Comparison of ENCODE assay signal across 19 cellular contexts in genomic region chr3:197496746-197497125, GRCh38.
"Had no signal": no experiment of that assay in that cellular context is flagged by ENCODE, and none has a peak within 500 bp of the region (broad histone marks: within the 10 kb centered on the region; RNA-seq: fewer than 3 reads in every experiment).

No MANE protein-coding gene starts in this region.

- H3K27me3 ChIP-seq: breast epithelium, heart left ventricle, ovary, sigmoid colon, testis had no signal

- H3K27me3 Mint-ChIP-seq: stimulated activated naive CD8-positive, alpha-beta T cell treated with anti-CD3 and anti-CD28 coated beads, Interleukin-15, Interleukin-2, amounts not matched to agents 100 ng/mL and 50 ng/mL, for 24 hours had no signal

- H3K4me1 ChIP-seq: breast epithelium, esophagus muscularis mucosa, sigmoid colon, testis had no signal

- H3K27ac Mint-ChIP-seq: activated CD8-positive, alpha-beta memory T cell treated with anti-CD3 and anti-CD28 coated beads, Interleukin-2, amount 10 ng/mL, durations not matched to agents 7 days and 5 days; activated naive CD8-positive, alpha-beta T cell treated with anti-CD3 and anti-CD28 coated beads for 36 hours; naive thymus-derived CD4-positive, alpha-beta T cell; stimulated activated naive CD8-positive, alpha-beta T cell treated with anti-CD3 and anti-CD28 coated beads, Interleukin-15, Interleukin-2, amounts not matched to agents 100 ng/mL and 50 ng/mL, for 24 hours had no signal

- H3K4me1 Mint-ChIP-seq: activated CD8-positive, alpha-beta memory T cell treated with anti-CD3 and anti-CD28 coated beads, Interleukin-2, amount 10 ng/mL, durations not matched to agents 7 days and 5 days; activated naive CD8-positive, alpha-beta T cell treated with anti-CD3 and anti-CD28 coated beads for 36 hours; naive thymus-derived CD4-positive, alpha-beta T cell had no signal

- H3K36me3 Mint-ChIP-seq: activated naive CD8-positive, alpha-beta T cell treated with anti-CD3 and anti-CD28 coated beads for 36 hours; naive thymus-derived CD4-positive, alpha-beta T cell had no signal

- ATAC-seq: activated CD8-positive, alpha-beta memory T cell treated with anti-CD3 and anti-CD28 coated beads, Interleukin-2, amount 10 ng/mL, durations not matched to agents 7 days and 5 days; activated T-cell treated with anti-CD3 and anti-CD28 coated beads, Interleukin-2, amount 50 U/mL, for 4 hours; left colon; naive thymus-derived CD4-positive, alpha-beta T cell had no signal

- H3K27ac ChIP-seq: breast epithelium, esophagus muscularis mucosa, ovary, sigmoid colon, testis had no signal

- H3K4me3 Mint-ChIP-seq: activated CD8-positive, alpha-beta memory T cell treated with anti-CD3 and anti-CD28 coated beads, Interleukin-2, amount 10 ng/mL, durations not matched to agents 7 days and 5 days; activated naive CD8-positive, alpha-beta T cell treated with anti-CD3 and anti-CD28 coated beads for 36 hours; activated T-cell treated with anti-CD3 and anti-CD28 coated beads, Interleukin-2, amount 50 U/mL, for 4 hours; naive thymus-derived CD4-positive, alpha-beta T cell; stimulated activated naive CD8-positive, alpha-beta T cell treated with anti-CD3 and anti-CD28 coated beads, Interleukin-15, Interleukin-2, amounts not matched to agents 100 ng/mL and 50 ng/mL, for 24 hours had no signal

- H3K36me3 ChIP-seq: breast epithelium, esophagus muscularis mucosa, heart left ventricle, ovary, sigmoid colon had no signal

- H3K9me3 ChIP-seq: breast epithelium, ovary, sigmoid colon, testis had no signal

- H3K4me3 ChIP-seq: breast epithelium, esophagus muscularis mucosa, heart left ventricle, lung, ovary, sigmoid colon, testis had no signal

- H3K9me3 Mint-ChIP-seq: activated T-cell treated with anti-CD3 and anti-CD28 coated beads, Interleukin-2, amount 50 U/mL, for 4 hours; stimulated activated naive CD8-positive, alpha-beta T cell treated with anti-CD3 and anti-CD28 coated beads, Interleukin-15, Interleukin-2, amounts not matched to agents 100 ng/mL and 50 ng/mL, for 24 hours had no signal

- DNase-seq: activated CD4-positive, alpha-beta T cell treated with anti-CD3 and anti-CD28 coated beads, Interleukin-2, amount 50 U/mL, for 48 hours; activated CD4-positive, CD25-positive, alpha-beta regulatory T cell treated with anti-CD3 and anti-CD28 coated beads, Interleukin-2, amount 50 U/mL, for 72 hours; activated CD8-positive, alpha-beta memory T cell treated with anti-CD3 and anti-CD28 coated beads, Interleukin-2, amount 10 ng/mL, durations not matched to agents 7 days and 5 days; activated gamma-delta T cell treated with Interleukin-2 at 50 U/mL for 16 hours; activated naive CD8-positive, alpha-beta T cell treated with anti-CD3 and anti-CD28 coated beads for 36 hours; activated T-cell treated with anti-CD3 and anti-CD28 coated beads, Interleukin-2, amount 50 U/mL, for 4 hours; foreskin melanocyte; heart left ventricle; left colon; naive thymus-derived CD4-positive, alpha-beta T cell; ovary; sigmoid colon; stimulated activated CD4-positive, alpha-beta T cell treated with anti-CD3 and anti-CD28 coated beads, Interleukin-4, amount 100 ng/mL, for 1 hour; stimulated activated CD8-positive, alpha-beta memory T cell treated with anti-CD3 and anti-CD28 coated beads, Interleukin-4, amount 100 ng/mL, for 48 hours; testis had no signal
